20 cellular contexts compared by ENCODE assay signal in the genomic region with DNA sequence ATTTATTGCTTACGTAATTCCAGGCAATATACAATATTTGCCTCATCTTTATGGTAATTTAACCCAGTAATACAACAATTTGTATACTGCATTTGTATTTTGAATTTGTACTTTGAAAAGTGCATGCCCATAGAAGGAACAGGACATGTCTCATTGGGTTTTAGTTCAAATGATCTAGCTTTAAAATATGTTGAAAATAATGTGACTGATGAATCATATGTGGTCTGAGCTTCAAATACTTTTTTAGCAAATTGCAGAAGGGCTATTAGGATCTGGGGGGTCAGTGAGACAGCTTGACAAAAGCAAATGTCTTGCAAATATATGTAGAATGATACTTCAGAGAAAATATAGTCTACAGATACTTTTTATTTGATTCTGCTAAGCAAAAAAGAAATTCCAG.
"Had no signal": no experiment of that assay in that cellular context is flagged by ENCODE, and none has a peak within 500 bp of the region (broad histone marks: within the 10 kb centered on the region; RNA-seq: fewer than 3 reads in every experiment).

No MANE protein-coding gene starts in this region.

- H3K27me3 Mint-ChIP-seq: activated naive CD8-positive, alpha-beta T cell treated with anti-CD3 and anti-CD28 coated beads for 36 hours; activated T-cell treated with anti-CD3 and anti-CD28 coated beads, Interleukin-2, amount 50 U/mL, for 24 hours; activated T-helper 17 cell treated with anti-CD3 and anti-CD28 coated beads, Interleukin-2, amount 50 U/mL, for 72 hours; brain; naive thymus-derived CD8-positive, alpha-beta T cell; stimulated activated naive CD8-positive, alpha-beta T cell treated with anti-CD3 and anti-CD28 coated beads, Interleukin-15, amount 100 ng/mL, for 72 hours had no signal

- DNase-seq: activated naive CD4-positive, alpha-beta T cell treated with Interleukin-2 at 50 U/mL for 16 hours; activated naive CD8-positive, alpha-beta T cell treated with anti-CD3 and anti-CD28 coated beads for 36 hours; activated T-cell treated with anti-CD3 and anti-CD28 coated beads, Interleukin-2, amount 50 U/mL, for 24 hours; amygdala; caudate nucleus; effector memory CD4-positive, alpha-beta T cell; immature natural killer cell; kidney glomerular epithelial cell; left ventricle myocardium inferior; naive thymus-derived CD8-positive, alpha-beta T cell; retina; stimulated activated naive CD8-positive, alpha-beta T cell treated with anti-CD3 and anti-CD28 coated beads, Interleukin-15, amount 100 ng/mL, for 72 hours; T-helper 1 cell had no signal

- H3K9me3 ChIP-seq: left ventricle myocardium inferior, suprapubic skin, tibial nerve had no signal

- H3K36me3 Mint-ChIP-seq: activated naive CD8-positive, alpha-beta T cell treated with anti-CD3 and anti-CD28 coated beads for 36 hours; brain; immature natural killer cell; mesothelial cell of epicardium; WTC11 had no signal

- H3K4me1 Mint-ChIP-seq: activated naive CD8-positive, alpha-beta T cell treated with anti-CD3 and anti-CD28 coated beads for 36 hours; activated T-helper 17 cell treated with anti-CD3 and anti-CD28 coated beads, Interleukin-2, amount 50 U/mL, for 72 hours; immature natural killer cell; mesothelial cell of epicardium; naive thymus-derived CD8-positive, alpha-beta T cell; neural progenitor cell; stimulated activated naive CD8-positive, alpha-beta T cell treated with anti-CD3 and anti-CD28 coated beads, Interleukin-15, amount 100 ng/mL, for 72 hours; WTC11 had no signal

- H3K9me3 Mint-ChIP-seq: mesothelial cell of epicardium had no signal

- H3K27ac Mint-ChIP-seq: activated naive CD8-positive, alpha-beta T cell treated with anti-CD3 and anti-CD28 coated beads for 36 hours; activated T-cell treated with anti-CD3 and anti-CD28 coated beads, Interleukin-2, amount 50 U/mL, for 24 hours; activated T-helper 17 cell treated with anti-CD3 and anti-CD28 coated beads, Interleukin-2, amount 50 U/mL, for 72 hours; brain; immature natural killer cell; mesothelial cell of epicardium; naive thymus-derived CD8-positive, alpha-beta T cell; neural progenitor cell; stimulated activated naive CD8-positive, alpha-beta T cell treated with anti-CD3 and anti-CD28 coated beads, Interleukin-15, amount 100 ng/mL, for 72 hours; WTC11 had no signal

- H3K4me3 ChIP-seq: left ventricle myocardium inferior, neural progenitor cell, suprapubic skin, tibial nerve had no signal

- H3K36me3 ChIP-seq: left ventricle myocardium inferior, neural progenitor cell, suprapubic skin, tibial nerve had no signal

- H3K27ac ChIP-seq: left ventricle myocardium inferior, neural progenitor cell, suprapubic skin, tibial nerve had no signal

- H3K4me2 ChIP-seq: neural progenitor cell had no signal

- H3K27me3 ChIP-seq: neural progenitor cell, suprapubic skin, tibial nerve had no signal

- H2AFZ ChIP-seq: neural progenitor cell had no signal

- H3K4me1 ChIP-seq: left ventricle myocardium inferior, neural progenitor cell, suprapubic skin, tibial nerve had no signal

- H3K9ac ChIP-seq: neural progenitor cell had no signal

- H3K4me3 Mint-ChIP-seq: activated naive CD8-positive, alpha-beta T cell treated with anti-CD3 and anti-CD28 coated beads for 36 hours; activated T-cell treated with anti-CD3 and anti-CD28 coated beads, Interleukin-2, amount 50 U/mL, for 24 hours; activated T-helper 17 cell treated with anti-CD3 and anti-CD28 coated beads, Interleukin-2, amount 50 U/mL, for 72 hours; brain; immature natural killer cell; mesothelial cell of epicardium; naive thymus-derived CD8-positive, alpha-beta T cell; neural progenitor cell; stimulated activated naive CD8-positive, alpha-beta T cell treated with anti-CD3 and anti-CD28 coated beads, Interleukin-15, amount 100 ng/mL, for 72 hours; WTC11 had no signal
